Comparison of ENCODE assay signal across 32 cellular contexts in the genomic region with DNA sequence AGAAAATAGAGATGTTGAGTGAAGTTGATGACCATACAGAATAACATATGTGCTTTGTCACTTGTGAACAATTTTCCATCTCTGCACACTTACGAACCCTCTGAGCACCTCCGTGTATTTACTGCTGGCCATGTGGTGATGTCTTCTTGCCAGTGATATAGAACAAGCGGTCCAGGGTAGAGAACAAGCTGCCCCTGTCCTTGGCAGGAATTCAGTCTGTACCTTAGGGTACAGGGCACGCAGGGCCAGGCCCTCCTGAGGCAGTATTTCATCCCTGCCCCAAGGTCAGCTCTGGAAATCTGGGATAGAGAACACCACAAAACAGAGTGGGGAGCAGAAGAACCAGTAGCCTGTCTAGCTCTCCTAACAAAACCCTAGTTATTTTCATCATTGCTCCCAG.
"Had no signal": no experiment of that assay in that cellular context is flagged by ENCODE, and none has a peak within 500 bp of the region (broad histone marks: within the 10 kb centered on the region; RNA-seq: fewer than 3 reads in every experiment).

No MANE protein-coding gene starts in this region.

- H3K9me3 ChIP-seq: adrenal gland, body of pancreas, breast epithelium had no signal

- H3K27me3 ChIP-seq: brain microvascular endothelial cell had no signal

- H3K27ac ChIP-seq: adrenal gland, body of pancreas, brain microvascular endothelial cell, breast epithelium, VCaP had no signal

- H3K4me3 ChIP-seq: adrenal gland, body of pancreas, breast epithelium had no signal

- H3K36me3 ChIP-seq: adrenal gland, brain microvascular endothelial cell, breast epithelium had no signal

- DNase-seq: activated B cell treated with CpG ODN at 0.5 μM for 24 hours; activated CD4-positive, alpha-beta memory T cell treated with anti-CD3 and anti-CD28 coated beads for 36 hours; activated CD4-positive, alpha-beta T cell treated with anti-CD3 and anti-CD28 coated beads for 4 hours; activated CD4-positive, alpha-beta T cell treated with anti-CD3 and anti-CD28 coated beads, Interleukin-2, amount 10 ng/mL, durations not matched to agents 24 days and 14 days; activated CD4-positive, alpha-beta T cell treated with anti-CD3 and anti-CD28 coated beads, Interleukin-2, amount 50 U/mL, for 1 hour; activated CD4-positive, alpha-beta T cell treated with anti-CD3 and anti-CD28 coated beads, Interleukin-2, amount 50 U/mL, for 4 hours; activated CD4-positive, CD25-positive, alpha-beta regulatory T cell treated with anti-CD3 and anti-CD28 coated beads, Interleukin-2, amount 50 U/mL, for 72 hours; activated CD8-positive, alpha-beta memory T cell treated with anti-CD3 and anti-CD28 coated beads, Interleukin-2, amount 50 U/mL, for 4 hours; activated CD8-positive, alpha-beta T cell treated with anti-CD3 and anti-CD28 coated beads for 36 hours; activated effector memory CD4-positive, alpha-beta T cell treated with anti-CD3 and anti-CD28 coated beads, Interleukin-2, amount 50 U/mL, for 16 hours; activated gamma-delta T cell treated with Interleukin-2 at 50 U/mL for 16 hours; activated naive CD4-positive, alpha-beta T cell; activated naive CD4-positive, alpha-beta T cell treated with anti-CD3 and anti-CD28 coated beads for 36 hours; activated naive CD4-positive, alpha-beta T cell treated with anti-CD3 and anti-CD28 coated beads, Interleukin-2, amount 50 U/mL, for 16 hours; activated naive CD8-positive, alpha-beta T cell treated with anti-CD3 and anti-CD28 coated beads for 36 hours; activated T-cell treated with anti-CD3 and anti-CD28 coated beads for 4 hours; activated T-cell treated with anti-CD3 and anti-CD28 coated beads, Interleukin-2, amount 50 U/mL, for 1 hour; activated T-cell treated with anti-CD3 and anti-CD28 coated beads, Interleukin-2, amount 50 U/mL, for 4 hours; activated T-cell treated with anti-CD3 and anti-CD28 coated beads, Interleukin-2, amount 50 U/mL, for 72 hours; adrenal gland; amniotic stem cell; aorta; body of pancreas; brain microvascular endothelial cell; central memory CD4-positive, alpha-beta T cell; T-helper 1 cell; T-helper 2 cell; T-helper 9 cell had no signal

- ATAC-seq: activated CD8-positive, alpha-beta T cell treated with anti-CD3 and anti-CD28 coated beads for 36 hours; activated naive CD4-positive, alpha-beta T cell treated with anti-CD3 and anti-CD28 coated beads, Interleukin-2, amount 50 U/mL, for 72 hours; activated T-cell treated with anti-CD3 and anti-CD28 coated beads, Interleukin-2, amount 50 U/mL, for 4 hours; activated T-cell treated with anti-CD3 and anti-CD28 coated beads, Interleukin-2, amount 50 U/mL, for 72 hours; activated T-helper 17 cell treated with anti-CD3 and anti-CD28 coated beads, Interleukin-2, amount 50 U/mL, for 72 hours; body of pancreas had no signal

- H3K4me1 ChIP-seq: breast epithelium had no signal
